26 cellular contexts compared by ENCODE assay signal in genomic region chr4:150641604-150642003, GRCh38. TPM values are rescaled to one million over a fixed set of nuclear protein-coding genes. Genes with fewer than 3 reads are reported as not detected.
"Had no signal": no experiment of that assay in that cellular context is flagged by ENCODE, and none has a peak within 500 bp of the region (broad histone marks: within the 10 kb centered on the region; RNA-seq: fewer than 3 reads in every experiment).

No MANE protein-coding gene starts in this region.

- H3K27me3 Mint-ChIP-seq: IgD-negative memory B cell had no signal

- DNase-seq: Kasumi-1, MM.1S, MV-4-11, NCI-H1048, NCI-H1105, NCI-H1417, NCI-H1436 treated with DMSO at 0.1 percent for 48 hours, NCI-H1694, NCI-H187 treated with DMSO at 0.1 percent for 48 hours, NCI-H2029 treated with DMSO at 0.1 percent for 48 hours, NCI-H2227 treated with DMSO at 0.1 percent for 48 hours, NCI-H524, NCI-H526 treated with DMSO at 0.1 percent for 48 hours, NCI-H774, Right ventricle myocardium superior, RPMI8226, SIG-M5 had no signal

- H3K9me3 Mint-ChIP-seq: IgD-negative memory B cell had no signal

- H3K36me3 ChIP-seq: SJSA1 had no signal

- ATAC-seq: HepG2, K562 had no signal

- H3K4me1 ChIP-seq: SJSA1 had no signal

- H3K9me3 ChIP-seq: SJSA1 had no signal

- H3K9ac ChIP-seq: KMS-11 had no signal

- H3K27ac Mint-ChIP-seq: IgD-negative memory B cell had no signal

- H3K4me3 ChIP-seq: K562, SJSA1, SK-N-MC had no signal

- H3K27me3 ChIP-seq: SJSA1 had no signal

- H3K4me1 Mint-ChIP-seq: IgD-negative memory B cell had no signal

- H3K4me2 ChIP-seq: KMS-11 had no signal

- H3K27ac ChIP-seq: KMS-11, SJSA1, SK-N-MC had no signal

- FAIRE-seq: HepG2, K562, RCC 7860 had no signal

- H3K4me3 Mint-ChIP-seq: IgD-negative memory B cell had no signal

RNA-seq across cellular contexts. Expression of gene MAB21L2, which starts 59.7 kb away (rescaled TPM):
- total RNA-seq: HepG2, HT1080, K562, NCI-H460, SJSA1 had no signal
- polyA plus RNA-seq: HepG2, IgD-negative memory B cell, K562 had no signal
